ENCODE assay signal across 9 cellular contexts in genomic region chr11:115502636-115503082, GRCh38. TPM values are rescaled to one million over a fixed set of nuclear protein-coding genes. Genes with fewer than 3 reads are reported as not detected.
A peak's percentile ranks its signal among the peaks of the same experiment; 100 is the strongest.
DNase-seq lines count a peak whose midpoint lies in the region; ATAC-seq and TF ChIP-seq lines count a peak whose summit lies in the region.
"Had no signal": no experiment of that assay in that cellular context is flagged by ENCODE, and none has a peak within 500 bp of the region (broad histone marks: within the 10 kb centered on the region; RNA-seq: fewer than 3 reads in every experiment).

No MANE protein-coding gene starts in this region.

- POLR2A ChIA-PET in WTC11 (lab: Charles Lee): no interaction called here

- H3K4me1 ChIP-seq in GM23248 (ENCODE audit: insufficient read depth) (no peaks in the 10 kb centered on the region), iPS-20b (ENCODE audit: insufficient read depth, low read length) (peaks cover 30% of the 10 kb centered on the region), stomach smooth muscle (ENCODE audit: control insufficient read depth, insufficient read depth, low read length) (peaks cover 16% of the 10 kb centered on the region)

- H3K27me3 ChIP-seq in GM23248 (replicated peaks; ENCODE audit: insufficient read depth): peaks cover 55% of the 10 kb centered on the region
- H3K27me3 ChIP-seq in iPS-20b (ENCODE audit: insufficient read depth, low read length): peaks cover 86% of the 10 kb centered on the region
- peaks cover 0 to 5% of the 10 kb centered on the region in 2 donors for H3K27me3 ChIP-seq in stomach smooth muscle (ENCODE audit: control insufficient read depth in 1 of 2, insufficient read depth in 2 of 2, low read length in 2 of 2)

- H3K27ac ChIP-seq in GM23248 (no peak overlapping the region), iPS-20b (ENCODE audit: low read length) (no peak overlapping the region), stomach smooth muscle (ENCODE audit: low read length) (peak overlapping the region; percentile 64)
- H3K27ac ChIP-seq: neutrophil had no signal

- no peaks in the 10 kb centered on the region for H3K36me3 ChIP-seq in GM23248 (ENCODE audit: low read depth)
- no peaks in the 10 kb centered on the region for H3K36me3 ChIP-seq in iPS-20b (ENCODE audit: insufficient read depth, low read depth, low read length)
- no peaks in the 10 kb centered on the region for H3K36me3 ChIP-seq in stomach smooth muscle (ENCODE audit: control insufficient read depth in 2 of 2, insufficient read depth in 2 of 2, low read length in 2 of 2)
- H3K36me3 ChIP-seq: neutrophil had no signal

- ATAC-seq in WTC11: no peak; the same call in 1 of the 2 replicates

- H3K4me3 ChIP-seq in GM23248 (peak overlapping the region; percentile 55), iPS-20b (ENCODE audit: low read length) (peak overlapping the region; percentile 80), stomach smooth muscle (ENCODE audit: low read length in 2 of 2) (peak overlapping the region; percentile 51 to 89)

- in situ Hi-C loops in GM23248 (cut with MboI): no loop called here

- no peaks in the 10 kb centered on the region for H3K9me2 ChIP-seq in GM23248 (ENCODE audit: insufficient read depth)

- H3K4me3 Mint-ChIP-seq in WTC11: no peak overlapping the region

- H3K27ac Mint-ChIP-seq in WTC11: no peak overlapping the region

- H2AFZ ChIP-seq in GM23248: peak overlapping the region; percentile 63; the same call in 1 of the 2 replicates

- CTCF ChIA-PET in WTC11 (lab: Charles Lee): interaction anchor here (1.0 to 1.4 kb wide), 5 partner anchors 25 to 487 kb away, joined by 3 to 8 read pairs (median 6); no protein-coding TSS in a partner anchor

- 3 to 5% methylated on average over 26 to 30 of the region's 30 CpGs for WGBS in GM23248 (ENCODE audit: low coverage in 1 of 2, low lambda C conversion rate in 2 of 2, missing lambda C conversion rate in 2 of 2), 2 experiments

- H3K36me3 Mint-ChIP-seq in WTC11: no peaks in the 10 kb centered on the region

- H4K20me1 ChIP-seq in GM23248 (ENCODE audit: insufficient read depth): no peaks in the 10 kb centered on the region; the same call in 1 of the 2 replicates

- no peak for TF ChIP-seq CTCF in WTC11 (IDR thresholded peaks at IDR 0.05)

- H3K27me3 Mint-ChIP-seq in WTC11 (ENCODE audit: low read depth): peaks cover 32% of the 10 kb centered on the region

- DNase-seq in GM23248 (peak; percentile 0), WTC11 (ENCODE audit: low spot score) (peak; percentile 58), NCI-H446 treated with DMSO at 0.1 percent for 48 hours (lab: John Stamatoyannopoulos, UW) (no peak), NCI-H774 (lab: John Stamatoyannopoulos, UW) (no peak), retina (no peak)
- DNase-seq: SW 1271 had no signal

- H3K9ac ChIP-seq in GM23248: no peak overlapping the region
- no peak overlapping the region; the same call in 1 of the 2 replicates for H3K9ac ChIP-seq in iPS-20b (ENCODE audit: low read depth, low read length)
- peak overlapping the region; percentile 42 to 47 for H3K9ac ChIP-seq in stomach smooth muscle (ENCODE audit: low read length in 2 of 2)

- H3K4me1 Mint-ChIP-seq in WTC11: peaks cover 22% of the 10 kb centered on the region

- H3F3A ChIP-seq in GM23248 (ENCODE audit: insufficient read depth): no peaks in the 10 kb centered on the region

- H3K9me3 ChIP-seq in GM23248 (ENCODE audit: low read depth) (no peaks in the 10 kb centered on the region), iPS-20b (ENCODE audit: insufficient read depth, low read depth, low read length) (no peaks in the 10 kb centered on the region), stomach smooth muscle (ENCODE audit: control insufficient read depth in 2 of 2, low read length in 2 of 2) (no peaks in the 10 kb centered on the region)
- H3K9me3 ChIP-seq: neutrophil had no signal

- no peaks in the 10 kb centered on the region for H3K79me2 ChIP-seq in GM23248 (ENCODE audit: insufficient read depth)

- peak overlapping the region; percentile 61 for H3K4me2 ChIP-seq in GM23248 (ENCODE audit: unreplicated experiment)

- no peaks in the 10 kb centered on the region for H3K9me3 Mint-ChIP-seq in WTC11

TF ChIP-seq in WTC11, 78 proteins besides CTCF, POLR2A, EP300 and RAD21:
- 0 out of 2 replicates have a peak, but pooled peaks have one; percentile 25 for TF ChIP-seq ZNF317 (CRISPR knock-in tag; IDR thresholded peaks at IDR 0.05; ENCODE audit: borderline replicate concordance, low read depth)
- no peak for TF ChIP-seq ATF3 (CRISPR knock-in tag; conservative IDR thresholded peaks at IDR 0.05)
- TF ChIP-seq E2F1 (CRISPR knock-in tag; IDR thresholded peaks at IDR 0.05): no peak
- no peak for TF ChIP-seq MXD4 (CRISPR knock-in tag; IDR thresholded peaks at IDR 0.05; ENCODE audit: borderline replicate concordance)
TF ChIP-seq in WTC11: peak in this region for 1.

RNA-seq across cellular contexts. Expression of gene CADM1, which starts 1.6 kb away (rescaled TPM):
- 0.38 and 1.4 TPM in 2 replicates for total RNA-seq in GM23248 (2014; rRNA removed; shearing (Covaris generic))
- polyA plus RNA-seq in GM23248 (2016; fragmentation: Nextera tagmentation; extraction: Ambion mirVana): 0.83 and 1.2 TPM in 2 replicates
- total RNA-seq in WTC11 (2021): 26.8 to 27.3 TPM (median 27.0 TPM) in 3 replicates

Comparison
In these comparisons a context has a peak if more than half of its experiments do, and no peak if none do; other contexts are left out.
1. DNase-seq: peak in GM23248 (single experiment) and WTC11 (single experiment); none in NCI-H446 treated with DMSO at 0.1 percent for 48 hours (single experiment), NCI-H774 (single experiment) and retina (single experiment).
2. H3K9ac ChIP-seq: peak in stomach smooth muscle (2 of 2); none in GM23248 (single experiment) and iPS-20b (single experiment).
3. RNA of gene CADM1, which starts 1.6 kb away (total RNA-seq): 26.8 to 27.3 TPM in WTC11; 0.38 to 1.4 TPM in GM23248; every median in the first group is over 10 times any median in the second.
4. Peak in every context shown above with its lines, with median percentiles within 50 percentile points of each other: H3K4me3 ChIP-seq.